11 cellular contexts compared by ENCODE assay signal in genomic region chr7:135923700-135924261, GRCh38. TPM values are rescaled to one million over a fixed set of nuclear protein-coding genes. Genes with fewer than 3 reads are reported as not detected.
A peak's percentile ranks its signal among the peaks of the same experiment; 100 is the strongest.
DNase-seq lines count a peak whose midpoint lies in the region; TF ChIP-seq lines count a peak whose summit lies in the region.
"Had no signal": no experiment of that assay in that cellular context is flagged by ENCODE, and none has a peak within 500 bp of the region (broad histone marks: within the 10 kb centered on the region; RNA-seq: fewer than 3 reads in every experiment).

No MANE protein-coding gene starts in this region.

- peaks cover 12% of the 10 kb centered on the region for H3K79me1 ChIP-seq in mesenchymal stem cell (replicated peaks; ENCODE audit: low read length, poor library complexity, severe bottlenecking)

- peak overlapping the region; percentile 54 for H3K27ac Mint-ChIP-seq in chondrocyte (ENCODE audit: unreplicated experiment)

- no peaks in the 10 kb centered on the region for H3K27me3 Mint-ChIP-seq in chondrocyte (ENCODE audit: low read depth)

- no peak overlapping the region for H2AFZ ChIP-seq in mesenchymal stem cell (ENCODE audit: low read depth, low read length)

- H3K9me3 Mint-ChIP-seq in chondrocyte (ENCODE audit: low read depth): no peaks in the 10 kb centered on the region

- H3K9me3 ChIP-seq in mesenchymal stem cell (ENCODE audit: control insufficient read depth, low read length): no peaks in the 10 kb centered on the region
- H3K9me3 ChIP-seq in tibial artery: no peaks in the 10 kb centered on the region
- H3K9me3 ChIP-seq: pancreas had no signal

- H2BK5ac ChIP-seq in mesenchymal stem cell (ENCODE audit: low read depth, low read length, poor library complexity, severe bottlenecking): no peak overlapping the region

- no peak overlapping the region for H3K14ac ChIP-seq in mesenchymal stem cell (ENCODE audit: low read length in 2 of 2)

- H3K23ac ChIP-seq in mesenchymal stem cell (ENCODE audit: low read length in 2 of 2): no peak overlapping the region

- peak overlapping the region; percentile 34 for H3K9ac ChIP-seq in mesenchymal stem cell (ENCODE audit: low read length)

- H4K8ac ChIP-seq in mesenchymal stem cell (ENCODE audit: low read length): no peak overlapping the region

- peaks cover 9% of the 10 kb centered on the region for H3K4me1 Mint-ChIP-seq in chondrocyte (ENCODE audit: low read depth)

- WGBS in mesenchymal stem cell: 42% methylated on average over 2 of the region's 4 CpGs

- no peak for TF ChIP-seq POLR2A in NB4 (IDR thresholded peaks at IDR 0.05; ENCODE audit: extremely low read depth, insufficient read length)

- H3K36me3 Mint-ChIP-seq in chondrocyte (ENCODE audit: low read depth): peaks cover 4% of the 10 kb centered on the region

- no peak overlapping the region for H2BK120ac ChIP-seq in mesenchymal stem cell (ENCODE audit: low read depth, low read length)

- no peaks in the 10 kb centered on the region for H3K27me3 ChIP-seq in mesenchymal stem cell (ENCODE audit: control insufficient read depth in 1 of 2, insufficient read depth in 1 of 2, low read length in 2 of 2)
- H3K27me3 ChIP-seq in dorsolateral prefrontal cortex: no peaks in the 10 kb centered on the region
- no peaks in the 10 kb centered on the region for H3K27me3 ChIP-seq in tibial artery
- H3K27me3 ChIP-seq: pancreas had no signal

- TF ChIP-seq CTCF in NB4 (IDR thresholded peaks at IDR 0.05; ENCODE audit: low read depth, low read length) (no peak), chondrocyte (IDR thresholded peaks at IDR 0.05) (no peak), dorsolateral prefrontal cortex (IDR thresholded peaks at IDR 0.05 in 54 of 56, conservative IDR thresholded peaks at IDR 0.05 in 2 of 56; ENCODE audit: low read depth in 1 of 56, partially characterized antibody in 56 of 56) (no peak), tibial artery (IDR thresholded peaks at IDR 0.05) (no peak)

- H3K4me2 ChIP-seq in mesenchymal stem cell (ENCODE audit: low read length, poor library complexity, severe bottlenecking): no peak overlapping the region

- in situ Hi-C loops in Caki2 (cut with HindIII; ENCODE audit: low pct_unique_long_range_greater_than_20kb, low sequenced_read_pairs): no loop called here

- no peak overlapping the region for H3K4me3 Mint-ChIP-seq in chondrocyte (ENCODE audit: unreplicated experiment)

- DNase-seq in Caki2 (ENCODE audit: low read depth) (peak; percentile 91), NB4 (ENCODE audit: low read depth) (peak; percentile 37), chondrocyte (ENCODE audit: low spot score) (no peak), mesenchymal stem cell (peak; percentile 86), dorsolateral prefrontal cortex (no peak), tibial artery (no peak), Kasumi-1 (lab: John Stamatoyannopoulos, UW) (no peak)
- no peak for DNase-seq in activated CD8-positive, alpha-beta memory T cell treated with anti-CD3 and anti-CD28 coated beads, Interleukin-2, amount 50 U/mL, for 4 hours
- DNase-seq: activated T-cell treated with anti-CD3 and anti-CD28 coated beads, Interleukin-2, amount 50 U/mL, for 48 hours; pancreas had no signal

- H3K4me3 ChIP-seq in NB4 (ENCODE audit: low read depth, low read length): no peak overlapping the region
- H3K4me3 ChIP-seq in mesenchymal stem cell (ENCODE audit: insufficient read depth in 1 of 2, low read depth in 1 of 2, low read length in 2 of 2): no peak overlapping the region
- H3K4me3 ChIP-seq in dorsolateral prefrontal cortex: no peak overlapping the region
- H3K4me3 ChIP-seq in tibial artery: no peak overlapping the region
- H3K4me3 ChIP-seq: pancreas, SK-N-MC had no signal

- H2BK15ac ChIP-seq in mesenchymal stem cell (ENCODE audit: low read depth, poor library complexity, severe bottlenecking): no peak overlapping the region

- peaks cover 4% of the 10 kb centered on the region for H3K4me1 ChIP-seq in mesenchymal stem cell (ENCODE audit: control insufficient read depth, insufficient read depth, low read depth, low read length)
- H3K4me1 ChIP-seq in tibial artery: no peaks in the 10 kb centered on the region
- H3K4me1 ChIP-seq: pancreas had no signal

- H3K4ac ChIP-seq in mesenchymal stem cell (ENCODE audit: low read depth in 1 of 2, low read length in 2 of 2): no peak overlapping the region

- intact Hi-C loops in dorsolateral prefrontal cortex (cut with DNase I) (no loop called here), tibial artery (cut with DNase I; ENCODE audit: low total_unique reads) (no loop called here)

- no peak overlapping the region for H4K91ac ChIP-seq in mesenchymal stem cell (ENCODE audit: low read length)

- H3K36me3 ChIP-seq in mesenchymal stem cell (ENCODE audit: control insufficient read depth in 1 of 2, insufficient read depth in 2 of 2, low read depth in 1 of 2, low read length in 2 of 2) (peaks cover 3 to 21% of the 10 kb centered on the region in 2 experiments), tibial artery (peaks cover 0 to 19% (median 0%) of the 10 kb centered on the region in 3 donors)
- H3K36me3 ChIP-seq: pancreas had no signal

- no peak overlapping the region for H2BK12ac ChIP-seq in mesenchymal stem cell (ENCODE audit: low read length in 2 of 2)

- no peak overlapping the region for H3K27ac ChIP-seq in mesenchymal stem cell (ENCODE audit: low read length, poor library complexity, severe bottlenecking)
- H3K27ac ChIP-seq in dorsolateral prefrontal cortex: no peak overlapping the region
- H3K27ac ChIP-seq in tibial artery: no peak overlapping the region
- H3K27ac ChIP-seq: pancreas, SK-N-MC had no signal

- H3K18ac ChIP-seq in mesenchymal stem cell (ENCODE audit: low read depth in 1 of 2, low read length in 2 of 2): no peak overlapping the region

- no peak overlapping the region for H2AK5ac ChIP-seq in mesenchymal stem cell (ENCODE audit: low read length, severe bottlenecking)

RNA-seq across cellular contexts. Expression of gene MTPN, which starts 53.4 kb away (rescaled TPM):
- 60.8 and 73.2 TPM in 2 replicates for total RNA-seq in Caki2 (2014; rRNA removed; shearing (Covaris generic); ENCODE audit: low replicate concordance)
- total RNA-seq in chondrocyte (134 to 148 TPM (median 142 TPM) in 3 replicates), dorsolateral prefrontal cortex (100 to 1,000 TPM in 115 of 120 experiments, 10 to 100 TPM in 5; 80.0 to 205 (median 144) TPM)
- polyA plus RNA-seq in mesenchymal stem cell (2013, experiment 1 of 2): 156 TPM
- polyA plus RNA-seq in mesenchymal stem cell (2013, experiment 2 of 2): 152 TPM

Comparison
In these comparisons a context has a peak if more than half of its experiments do, and no peak if none do; other contexts are left out.
1. DNase-seq: peak in Caki2 (single experiment), NB4 (single experiment) and mesenchymal stem cell (single experiment); none in chondrocyte (single experiment), dorsolateral prefrontal cortex (0 of 10), tibial artery (0 of 2), Kasumi-1 (0 of 2) and activated CD8-positive, alpha-beta memory T cell treated with anti-CD3 and anti-CD28 coated beads, Interleukin-2, amount 50 U/mL, for 4 hours (single experiment).